In the genomic region with DNA sequence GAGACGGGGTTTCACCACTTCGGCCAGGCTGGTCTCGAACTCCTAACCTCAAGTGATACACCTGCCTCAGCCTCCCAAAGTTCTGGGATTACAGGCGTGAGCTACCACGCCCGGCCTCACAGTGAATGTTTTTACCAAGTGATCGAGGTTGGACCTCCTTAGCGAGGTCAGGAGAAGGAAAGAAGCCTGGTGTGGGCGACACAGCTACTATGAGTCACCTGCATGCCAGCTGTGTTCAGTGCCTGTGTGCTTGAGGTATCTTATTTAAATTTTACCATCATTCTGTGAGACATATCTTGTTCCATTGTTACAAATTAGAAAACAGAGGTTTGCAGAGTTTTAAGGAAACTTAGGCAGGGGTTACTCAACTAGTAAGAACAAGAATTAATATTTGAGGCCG, we compare ENCODE assay signal across 23 cellular contexts.
A peak's percentile ranks its signal among the peaks of the same experiment; 100 is the strongest.
DNase-seq lines count a peak whose midpoint lies in the region; ATAC-seq and TF ChIP-seq lines count a peak whose summit lies in the region.
"Had no signal": no experiment of that assay in that cellular context is flagged by ENCODE, and none has a peak within 500 bp of the region (broad histone marks: within the 10 kb centered on the region; RNA-seq: fewer than 3 reads in every experiment).

No MANE protein-coding gene starts in this region.

- no peak overlapping the region for H3K4me3 ChIP-seq in gastroesophageal sphincter
- H3K4me3 ChIP-seq: Peyer's patch, SJCRH30 had no signal

- no peaks in the 10 kb centered on the region for H3K4me1 ChIP-seq in gastroesophageal sphincter
- H3K4me1 ChIP-seq: Peyer's patch, SJCRH30 had no signal

- no peaks in the 10 kb centered on the region for H3K9me3 ChIP-seq in gastroesophageal sphincter
- H3K9me3 ChIP-seq: Peyer's patch, SJCRH30 had no signal

- 79 to 90% methylated on average over 3 to 9 of the region's 10 CpGs for WGBS in gastroesophageal sphincter (ENCODE audit: low coverage in 1 of 2), 2 donors

- no peak overlapping the region for H3K27ac Mint-ChIP-seq in activated T-helper 17 cell treated with anti-CD3 and anti-CD28 coated beads, Interleukin-2, amount 50 U/mL, for 72 hours
- H3K27ac Mint-ChIP-seq in naive thymus-derived CD8-positive, alpha-beta T cell = no peak overlapping the region
- H3K27ac Mint-ChIP-seq: CD8-positive, alpha-beta T cell had no signal

- H3K27ac ChIP-seq in gastroesophageal sphincter = no peak overlapping the region
- H3K27ac ChIP-seq: Peyer's patch, SJCRH30 had no signal

- H3K36me3 Mint-ChIP-seq in activated T-helper 17 cell treated with anti-CD3 and anti-CD28 coated beads, Interleukin-2, amount 50 U/mL, for 72 hours (ENCODE audit: low read depth) = no peaks in the 10 kb centered on the region
- H3K36me3 Mint-ChIP-seq in naive thymus-derived CD8-positive, alpha-beta T cell = no peaks in the 10 kb centered on the region
- H3K36me3 Mint-ChIP-seq: CD8-positive, alpha-beta T cell had no signal

- peak; percentile 59 for ATAC-seq in activated T-helper 17 cell treated with anti-CD3 and anti-CD28 coated beads, Interleukin-2, amount 50 U/mL, for 72 hours (replicated peaks)
- ATAC-seq in naive thymus-derived CD8-positive, alpha-beta T cell = no peak
- ATAC-seq in GM19023 (IDR thresholded peaks at IDR 0.05; ENCODE audit: unreplicated experiment) = no peak
- no peak for ATAC-seq in gastroesophageal sphincter
- ATAC-seq: CD8-positive, alpha-beta T cell had no signal

- no peaks in the 10 kb centered on the region for H3K9me3 Mint-ChIP-seq in activated T-helper 17 cell treated with anti-CD3 and anti-CD28 coated beads, Interleukin-2, amount 50 U/mL, for 72 hours
- H3K9me3 Mint-ChIP-seq in naive thymus-derived CD8-positive, alpha-beta T cell = peaks cover 0 to 2% (median 0%) of the 10 kb centered on the region in 9 donors
- H3K9me3 Mint-ChIP-seq: CD8-positive, alpha-beta T cell had no signal

- DNase-seq in A172 (ENCODE audit: low spot score) (peak; percentile 23), HT1080 (ENCODE audit: low read depth) (peak; percentile 32), kidney tubule cell (ENCODE audit: low spot score) (peak; percentile 43), posterior vena cava (ENCODE audit: low spot score) (no peak)
- DNase-seq in naive thymus-derived CD8-positive, alpha-beta T cell = no peak
- DNase-seq: 8988T; AML-193; C1 segment of cervical spinal cord; CD8-positive, alpha-beta T cell; DND-41; GDM1; H7; NCI-H1105; NCI-H146; NCI-H2029; NCI-H226; NCI-H524; NCI-H774; Peyer's patch; SJCRH30 had no signal

- no peak for TF ChIP-seq POLR2A in gastroesophageal sphincter (IDR thresholded peaks at IDR 0.05)

- POLR2A ChIA-PET in naive thymus-derived CD8-positive, alpha-beta T cell (lab: Charles Lee) = no interaction called here

- no peak for TF ChIP-seq CTCF in gastroesophageal sphincter (IDR thresholded peaks at IDR 0.05)

- no peak for TF ChIP-seq EP300 in gastroesophageal sphincter (IDR thresholded peaks at IDR 0.05)

- no peaks in the 10 kb centered on the region for H3K4me1 Mint-ChIP-seq in activated T-helper 17 cell treated with anti-CD3 and anti-CD28 coated beads, Interleukin-2, amount 50 U/mL, for 72 hours
- no peaks in the 10 kb centered on the region for H3K4me1 Mint-ChIP-seq in naive thymus-derived CD8-positive, alpha-beta T cell

- peaks cover 17% of the 10 kb centered on the region for H3K27me3 Mint-ChIP-seq in activated T-helper 17 cell treated with anti-CD3 and anti-CD28 coated beads, Interleukin-2, amount 50 U/mL, for 72 hours
- peaks cover 2 to 17% (median 8%) of the 10 kb centered on the region in 5 donors for H3K27me3 Mint-ChIP-seq in naive thymus-derived CD8-positive, alpha-beta T cell

- intact Hi-C loops in posterior vena cava (cut with DNase I) = no loop called here

- no peaks in the 10 kb centered on the region for H3K27me3 ChIP-seq in gastroesophageal sphincter
- H3K27me3 ChIP-seq: Peyer's patch, SJCRH30 had no signal

- no peaks in the 10 kb centered on the region for H3K36me3 ChIP-seq in gastroesophageal sphincter
- H3K36me3 ChIP-seq: Peyer's patch, SJCRH30 had no signal

- H3K4me3 Mint-ChIP-seq in activated T-helper 17 cell treated with anti-CD3 and anti-CD28 coated beads, Interleukin-2, amount 50 U/mL, for 72 hours = no peak overlapping the region
- no peak overlapping the region for H3K4me3 Mint-ChIP-seq in naive thymus-derived CD8-positive, alpha-beta T cell
- H3K4me3 Mint-ChIP-seq: CD8-positive, alpha-beta T cell had no signal

Comparison
In these comparisons a context has a peak if more than half of its experiments do, and no peak if none do; other contexts are left out.
1. DNase-seq: peak in A172 (single experiment), HT1080 (single experiment) and kidney tubule cell (single experiment); none in naive thymus-derived CD8-positive, alpha-beta T cell (0 of 10) and posterior vena cava (single experiment).